12 cellular contexts compared by ENCODE assay signal in genomic region chr15:74784426-74784825, GRCh38. TPM values are rescaled to one million over a fixed set of nuclear protein-coding genes. Genes with fewer than 3 reads are reported as not detected.
DNase-seq lines count a peak whose midpoint lies in the region; ATAC-seq and TF ChIP-seq lines count a peak whose summit lies in the region.
"Had no signal": no experiment of that assay in that cellular context is flagged by ENCODE, and none has a peak within 500 bp of the region (broad histone marks: within the 10 kb centered on the region; RNA-seq: fewer than 3 reads in every experiment).

No MANE protein-coding gene starts in this region.

- ATAC-seq in WTC11 = no peak
- no peak for ATAC-seq in GM21367 (IDR thresholded peaks at IDR 0.05; ENCODE audit: unreplicated experiment)
- ATAC-seq in GM18502 (IDR thresholded peaks at IDR 0.05; ENCODE audit: poor library complexity, unreplicated experiment) = no peak
- no peak for ATAC-seq in GM19455 (IDR thresholded peaks at IDR 0.05; ENCODE audit: unreplicated experiment)

- H3K27ac Mint-ChIP-seq in Calu3 (ENCODE audit: unreplicated experiment) (no peak overlapping the region), neural crest cell (ENCODE audit: unreplicated experiment) (no peak overlapping the region), WTC11 (no peak overlapping the region)

- H3K27me3 Mint-ChIP-seq in Calu3 (ENCODE audit: unreplicated experiment) (peaks cover 14% of the 10 kb centered on the region), neural crest cell (ENCODE audit: low read depth) (peaks cover 3% of the 10 kb centered on the region), WTC11 (ENCODE audit: low read depth) (peaks cover 21% of the 10 kb centered on the region)

- H3K27me3 ChIP-seq in HL-60 (ENCODE audit: insufficient read depth, poor library complexity, severe bottlenecking) (no peaks in the 10 kb centered on the region), ascending aorta (no peaks in the 10 kb centered on the region)

- H3K4me1 Mint-ChIP-seq in Calu3 (ENCODE audit: low read depth, unreplicated experiment) (peaks cover 59% of the 10 kb centered on the region), neural crest cell (peaks cover 63% of the 10 kb centered on the region), WTC11 (peaks cover 51% of the 10 kb centered on the region)

- CTCF ChIA-PET in Calu3 (lab: Charles Lee) (interaction anchor here (1.6 kb wide), 1 partner anchor 34 kb away, joined by 4 read pairs; no protein-coding TSS in a partner anchor), WTC11 (lab: Charles Lee) (interaction anchor here (0.8 to 14.8 kb wide), 6 partner anchors 8 to 166 kb away, joined by 3 to 360 read pairs (median 6); no protein-coding TSS in a partner anchor)

- BruUV-seq in Calu3 (replicated peaks; lab: Mats Ljungman, UMichigan) = no TSS peak

- H3K4me3 ChIP-seq in HL-60 (replicated peaks; ENCODE audit: insufficient read depth, low read length) = peak overlapping the region; percentile 85
- peak overlapping the region in 1 of 2 donors; percentile 89 for H3K4me3 ChIP-seq in ascending aorta

- TF ChIP-seq CTCF in Calu3 (IDR thresholded peaks at IDR 0.05; ENCODE audit: unreplicated experiment) = no peak
- TF ChIP-seq CTCF in HL-60 (IDR thresholded peaks at IDR 0.05; ENCODE audit: insufficient read depth, low read length) = no peak
- no peak for TF ChIP-seq CTCF in ascending aorta (IDR thresholded peaks at IDR 0.05)
- TF ChIP-seq CTCF in neural crest cell (conservative IDR thresholded peaks at IDR 0.05) = no peak
- no peak for TF ChIP-seq CTCF in WTC11 (IDR thresholded peaks at IDR 0.05)

- H3K9me3 ChIP-seq in ascending aorta = no peaks in the 10 kb centered on the region

- H3K27ac ChIP-seq in HL-60 (replicated peaks) = peak overlapping the region; percentile 90
- peak overlapping the region; percentile 76 to 79 for H3K27ac ChIP-seq in ascending aorta

- H3K36me3 ChIP-seq in ascending aorta = no peaks in the 10 kb centered on the region

- intact Hi-C loops in Calu3 (cut with micrococcal nuclease; ENCODE audit: unreplicated experiment) = no loop called here
- intact Hi-C loops in ascending aorta (cut with DNase I) = loop anchor here (5.0 kb wide), 2 partner anchors 153 to 242 kb away; partner anchors contain the start of genes ARID3B and COX5A

- POLR2A ChIA-PET in WTC11 (lab: Charles Lee) = interaction anchor here (0.9 kb wide), 1 partner anchor 24 kb away, joined by 3 read pairs; no protein-coding TSS in a partner anchor

- peak overlapping the region; percentile 17 for H3K4me3 Mint-ChIP-seq in Calu3 (ENCODE audit: low read depth, unreplicated experiment)
- peak overlapping the region; percentile 84 for H3K4me3 Mint-ChIP-seq in neural crest cell
- no peak overlapping the region for H3K4me3 Mint-ChIP-seq in WTC11

- peaks cover 23% of the 10 kb centered on the region for H3K36me3 Mint-ChIP-seq in Calu3 (ENCODE audit: insufficient read depth, unreplicated experiment)
- no peaks in the 10 kb centered on the region for H3K36me3 Mint-ChIP-seq in neural crest cell (ENCODE audit: low read depth)
- H3K36me3 Mint-ChIP-seq in WTC11 = no peaks in the 10 kb centered on the region

- peaks cover 29 to 63% of the 10 kb centered on the region in 2 donors for H3K4me1 ChIP-seq in ascending aorta

- DNase-seq in Calu3 (no peak), HL-60 (ENCODE audit: low read depth in 1 of 2, low spot score in 1 of 2) (peak; percentile 34 to 49), ascending aorta (ENCODE audit: low spot score in 2 of 2) (no peak), neural crest cell (ENCODE audit: low read depth, low spot score) (no peak), WTC11 (ENCODE audit: low spot score) (no peak)
- DNase-seq: glutamatergic neuron, posterior cingulate gyrus, SHP77 treated with DMSO at 0.1 percent for 48 hours had no signal

- no peaks in the 10 kb centered on the region for H3K9me3 Mint-ChIP-seq in Calu3 (ENCODE audit: low read depth, unreplicated experiment)
- H3K9me3 Mint-ChIP-seq in neural crest cell = no peaks in the 10 kb centered on the region
- no peaks in the 10 kb centered on the region for H3K9me3 Mint-ChIP-seq in WTC11

TF ChIP-seq in WTC11, 78 proteins besides CTCF, POLR2A, EP300 and RAD21:
- TF ChIP-seq E2F1 (CRISPR knock-in tag; IDR thresholded peaks at IDR 0.05) (no peak), MYBL2 (CRISPR knock-in tag; IDR thresholded peaks at IDR 0.05) (no peak), NFYB (CRISPR knock-in tag; conservative IDR thresholded peaks at IDR 0.05; ENCODE audit: low read depth) (no peak)
- TF ChIP-seq, protein P1, sequence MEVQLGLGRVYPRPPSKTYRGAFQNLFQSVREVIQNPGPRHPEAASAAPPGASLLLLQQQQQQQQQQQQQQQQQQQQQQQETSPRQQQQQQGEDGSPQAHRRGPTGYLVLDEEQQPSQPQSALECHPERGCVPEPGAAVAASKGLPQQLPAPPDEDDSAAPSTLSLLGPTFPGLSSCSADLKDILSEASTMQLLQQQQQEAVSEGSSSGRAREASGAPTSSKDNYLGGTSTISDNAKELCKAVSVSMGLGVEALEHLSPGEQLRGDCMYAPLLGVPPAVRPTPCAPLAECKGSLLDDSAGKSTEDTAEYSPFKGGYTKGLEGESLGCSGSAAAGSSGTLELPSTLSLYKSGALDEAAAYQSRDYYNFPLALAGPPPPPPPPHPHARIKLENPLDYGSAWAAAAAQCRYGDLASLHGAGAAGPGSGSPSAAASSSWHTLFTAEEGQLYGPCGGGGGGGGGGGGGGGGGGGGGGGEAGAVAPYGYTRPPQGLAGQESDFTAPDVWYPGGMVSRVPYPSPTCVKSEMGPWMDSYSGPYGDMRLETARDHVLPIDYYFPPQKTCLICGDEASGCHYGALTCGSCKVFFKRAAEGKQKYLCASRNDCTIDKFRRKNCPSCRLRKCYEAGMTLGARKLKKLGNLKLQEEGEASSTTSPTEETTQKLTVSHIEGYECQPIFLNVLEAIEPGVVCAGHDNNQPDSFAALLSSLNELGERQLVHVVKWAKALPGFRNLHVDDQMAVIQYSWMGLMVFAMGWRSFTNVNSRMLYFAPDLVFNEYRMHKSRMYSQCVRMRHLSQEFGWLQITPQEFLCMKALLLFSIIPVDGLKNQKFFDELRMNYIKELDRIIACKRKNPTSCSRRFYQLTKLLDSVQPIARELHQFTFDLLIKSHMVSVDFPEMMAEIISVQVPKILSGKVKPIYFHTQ (CRISPR knock-in tag; IDR thresholded peaks at IDR 0.05) = no peak
TF ChIP-seq in WTC11: peak in this region for 0.

RNA-seq across cellular contexts. Expression of gene CSK, which starts 2.5 kb away (rescaled TPM):
- total RNA-seq in Calu3 (2022) (82.6 and 85.1 TPM in 2 replicates), ascending aorta (31.0 TPM), neural crest cell (107 and 109 TPM in 2 replicates), WTC11 (2021) (55.1 to 55.9 TPM (median 55.3 TPM) in 3 replicates)

RNA-seq across cellular contexts. Expression of gene LMAN1L, which starts 28.2 kb away (rescaled TPM):
- 0.35 and 1.1 TPM in 2 replicates for total RNA-seq in Calu3 (2022)
- not detected for total RNA-seq in ascending aorta
- not detected in 2 replicates for total RNA-seq in neural crest cell
- total RNA-seq in WTC11 (2021) = not detected in 3 replicates

RNA-seq across cellular contexts. Expression of gene CYP1A2, which starts 35.8 kb away (rescaled TPM):
- total RNA-seq in Calu3 (2022) = not detected in 2 replicates
- total RNA-seq in ascending aorta = not detected
- not detected in 2 replicates for total RNA-seq in neural crest cell
- total RNA-seq in WTC11 (2021) = 0.07 TPM in 1 of 3 replicates, not detected in the others
- total RNA-seq: astrocyte had no signal

RNA-seq across cellular contexts. Expression of gene CPLX3, which starts 42.0 kb away (rescaled TPM):
- total RNA-seq in Calu3 (2022) (0.21 and 0.29 TPM in 2 replicates), ascending aorta (not detected), neural crest cell (not detected in 2 replicates), WTC11 (2021) (0.09 to 0.21 TPM (median 0.09 TPM) in 3 replicates)
- total RNA-seq: astrocyte had no signal

RNA-seq across cellular contexts. Expression of gene ULK3, which starts 58.5 kb away (rescaled TPM):
- total RNA-seq in Calu3 (2022) = 33.8 and 42.2 TPM in 2 replicates
- total RNA-seq in ascending aorta = 54.0 TPM
- total RNA-seq in neural crest cell = 48.4 TPM in 2 replicates
- 34.4 to 38.9 TPM (median 37.4 TPM) in 3 replicates for total RNA-seq in WTC11 (2021)

Comparison
In these comparisons a context has a peak if more than half of its experiments do, and no peak if none do; other contexts are left out.
1. DNase-seq: peak in HL-60 (2 of 2); none in Calu3 (single experiment), ascending aorta (0 of 2), neural crest cell (single experiment) and WTC11 (single experiment).